Comparison of ENCODE assay signal across 26 cellular contexts in genomic region chr9:120885459-120885858, GRCh38. TPM values are rescaled to one million over a fixed set of nuclear protein-coding genes. Genes with fewer than 3 reads are reported as not detected.
DNase-seq lines count a peak whose midpoint lies in the region; ATAC-seq and TF ChIP-seq lines count a peak whose summit lies in the region.
"Had no signal": no experiment of that assay in that cellular context is flagged by ENCODE, and none has a peak within 500 bp of the region (broad histone marks: within the 10 kb centered on the region; RNA-seq: fewer than 3 reads in every experiment).

No MANE protein-coding gene starts in this region.

- peaks cover 5% of the 10 kb centered on the region for H3K36me3 Mint-ChIP-seq in stimulated activated naive CD8-positive, alpha-beta T cell treated with anti-CD3 and anti-CD28 coated beads, Interleukin-15, Interleukin-2, amounts not matched to agents 100 ng/mL and 50 ng/mL, for 24 hours (ENCODE audit: low read depth)
- H3K36me3 Mint-ChIP-seq in chondrocyte (ENCODE audit: low read depth): no peaks in the 10 kb centered on the region
- H3K36me3 Mint-ChIP-seq in T-helper 2 cell treated with Interferon-gamma antibody and Interleukin-4, amounts not matched to agents 5 μg/mL and 100 μg/mL, for 36 hours (ENCODE audit: low read depth): peaks cover 20% of the 10 kb centered on the region
- H3K36me3 Mint-ChIP-seq: IgD-negative memory B cell, natural killer cell, type B pancreatic cell had no signal

- peak overlapping the region; percentile 39 for H3K27ac ChIP-seq in muscle layer of duodenum (ENCODE audit: low read length)
- H3K27ac ChIP-seq in vagina: peak overlapping the region; percentile 40

- H3K4me3 ChIP-seq in muscle layer of duodenum (ENCODE audit: low read depth in 1 of 2, low read length in 2 of 2) (no peak overlapping the region), vagina (no peak overlapping the region)

- TF ChIP-seq POLR2A in vagina (IDR thresholded peaks at IDR 0.05): no peak

- no peaks in the 10 kb centered on the region for H3K9me3 Mint-ChIP-seq in stimulated activated naive CD8-positive, alpha-beta T cell treated with anti-CD3 and anti-CD28 coated beads, Interleukin-15, Interleukin-2, amounts not matched to agents 100 ng/mL and 50 ng/mL, for 24 hours
- H3K9me3 Mint-ChIP-seq in chondrocyte (ENCODE audit: low read depth): no peaks in the 10 kb centered on the region
- no peaks in the 10 kb centered on the region for H3K9me3 Mint-ChIP-seq in T-helper 2 cell treated with Interferon-gamma antibody and Interleukin-4, amounts not matched to agents 5 μg/mL and 100 μg/mL, for 36 hours
- H3K9me3 Mint-ChIP-seq: IgD-negative memory B cell, natural killer cell, type B pancreatic cell had no signal

- H3K27ac Mint-ChIP-seq in stimulated activated naive CD8-positive, alpha-beta T cell treated with anti-CD3 and anti-CD28 coated beads, Interleukin-15, Interleukin-2, amounts not matched to agents 100 ng/mL and 50 ng/mL, for 24 hours: peak overlapping the region; percentile 52
- H3K27ac Mint-ChIP-seq in chondrocyte (ENCODE audit: unreplicated experiment): peak overlapping the region; percentile 43
- no peak overlapping the region for H3K27ac Mint-ChIP-seq in T-helper 2 cell treated with Interferon-gamma antibody and Interleukin-4, amounts not matched to agents 5 μg/mL and 100 μg/mL, for 36 hours
- H3K27ac Mint-ChIP-seq: natural killer cell, type B pancreatic cell had no signal

- ATAC-seq in stimulated activated naive CD8-positive, alpha-beta T cell treated with anti-CD3 and anti-CD28 coated beads, Interleukin-15, Interleukin-2, amounts not matched to agents 100 U/mL and 50 U/mL, for 24 hours: no peak
- ATAC-seq: natural killer cell had no signal

- no peak overlapping the region for H3K4me3 Mint-ChIP-seq in stimulated activated naive CD8-positive, alpha-beta T cell treated with anti-CD3 and anti-CD28 coated beads, Interleukin-15, Interleukin-2, amounts not matched to agents 100 ng/mL and 50 ng/mL, for 24 hours
- H3K4me3 Mint-ChIP-seq in chondrocyte (ENCODE audit: unreplicated experiment): no peak overlapping the region
- H3K4me3 Mint-ChIP-seq in T-helper 2 cell treated with Interferon-gamma antibody and Interleukin-4, amounts not matched to agents 5 μg/mL and 100 μg/mL, for 36 hours: no peak overlapping the region
- H3K4me3 Mint-ChIP-seq: IgD-negative memory B cell, natural killer cell, type B pancreatic cell had no signal

- H3K36me3 ChIP-seq in muscle layer of duodenum (ENCODE audit: control insufficient read depth in 1 of 2, insufficient read depth in 2 of 2, low read length in 2 of 2): no peaks in the 10 kb centered on the region
- H3K36me3 ChIP-seq in vagina: no peaks in the 10 kb centered on the region
- H3K36me3 ChIP-seq: BE2C had no signal

- no peaks in the 10 kb centered on the region for H3K27me3 Mint-ChIP-seq in stimulated activated naive CD8-positive, alpha-beta T cell treated with anti-CD3 and anti-CD28 coated beads, Interleukin-15, Interleukin-2, amounts not matched to agents 100 ng/mL and 50 ng/mL, for 24 hours
- H3K27me3 Mint-ChIP-seq in chondrocyte (ENCODE audit: low read depth): no peaks in the 10 kb centered on the region
- no peaks in the 10 kb centered on the region for H3K27me3 Mint-ChIP-seq in T-helper 2 cell treated with Interferon-gamma antibody and Interleukin-4, amounts not matched to agents 5 μg/mL and 100 μg/mL, for 36 hours (ENCODE audit: low read depth)
- H3K27me3 Mint-ChIP-seq: IgD-negative memory B cell had no signal

- H3K4me1 Mint-ChIP-seq in stimulated activated naive CD8-positive, alpha-beta T cell treated with anti-CD3 and anti-CD28 coated beads, Interleukin-15, Interleukin-2, amounts not matched to agents 100 ng/mL and 50 ng/mL, for 24 hours (ENCODE audit: low read depth): peaks cover 71% of the 10 kb centered on the region
- H3K4me1 Mint-ChIP-seq in chondrocyte (ENCODE audit: low read depth): peaks cover 25% of the 10 kb centered on the region
- H3K4me1 Mint-ChIP-seq in T-helper 2 cell treated with Interferon-gamma antibody and Interleukin-4, amounts not matched to agents 5 μg/mL and 100 μg/mL, for 36 hours (ENCODE audit: low read depth): peaks cover 65% of the 10 kb centered on the region

- TF ChIP-seq CTCF in chondrocyte (IDR thresholded peaks at IDR 0.05) (no peak), vagina (IDR thresholded peaks at IDR 0.05) (no peak)

- intact Hi-C loops in vagina (cut with DNase I): loop anchor here (5.0 kb wide), 1 partner anchor 47 kb away; no protein-coding TSS in a partner anchor

- H3K9me3 ChIP-seq in muscle layer of duodenum (ENCODE audit: control insufficient read depth in 1 of 2, low read length in 2 of 2) (no peaks in the 10 kb centered on the region), vagina (no peaks in the 10 kb centered on the region)
- H3K9me3 ChIP-seq: BE2C had no signal

- no peak for DNase-seq in stimulated activated naive CD8-positive, alpha-beta T cell treated with anti-CD3 and anti-CD28 coated beads, Interleukin-15, Interleukin-2, amounts not matched to agents 100 U/mL and 50 U/mL, for 24 hours
- no peak for DNase-seq in chondrocyte (ENCODE audit: low spot score)
- no peak for DNase-seq in vagina (ENCODE audit: extremely low spot score in 2 of 2)
- no peak for DNase-seq in T-helper 2 cell treated with Interferon-gamma antibody and Interleukin-4, amounts not matched to agents 5 μg/mL and 100 μg/mL, for 36 hours (ENCODE audit: low spot score)
- DNase-seq in DMS 273 (lab: John Stamatoyannopoulos, UW; ENCODE audit: unreplicated experiment): no peak
- DNase-seq in NCI-H1930 (lab: John Stamatoyannopoulos, UW): no peak
- DNase-seq: activated CD4-positive, alpha-beta T cell treated with anti-CD3 and anti-CD28 coated beads for 4 hours; activated T-cell treated with anti-CD3 and anti-CD28 coated beads, Interleukin-2, amount 50 U/mL, for 1 hour; amniotic stem cell; BE2C; COR-L47; DMS79; effector CD8-positive, alpha-beta T cell; GF-D8; head of caudate nucleus; mesendoderm; natural killer cell; NCI-H2081 treated with DMSO at 0.1 percent for 48 hours; NCI-H226; NCI-H774; retina; stimulated activated CD4-positive, alpha-beta T cell treated with anti-CD3 and anti-CD28 coated beads, Interleukin-2, amount 100 ng/mL, for 24 hours had no signal

- H3K4me1 ChIP-seq in muscle layer of duodenum (ENCODE audit: control insufficient read depth in 1 of 2, insufficient read depth in 2 of 2, low read length in 2 of 2): peaks cover under 1 to 11% of the 10 kb centered on the region in 2 donors
- peaks cover 22% of the 10 kb centered on the region for H3K4me1 ChIP-seq in vagina
- H3K4me1 ChIP-seq: BE2C had no signal

- no peaks in the 10 kb centered on the region for H3K27me3 ChIP-seq in muscle layer of duodenum (ENCODE audit: low read depth, low read length)
- H3K27me3 ChIP-seq in vagina: no peaks in the 10 kb centered on the region
- H3K27me3 ChIP-seq: BE2C had no signal

RNA-seq across cellular contexts. Expression of gene PHF19, which starts 8.5 kb away (rescaled TPM):
- total RNA-seq in chondrocyte: 73.5 to 115 TPM (median 77.8 TPM) in 3 replicates
- 44.9 TPM for total RNA-seq in vagina

RNA-seq across cellular contexts. Expression of gene TRAF1, which starts 41.1 kb away (rescaled TPM):
- total RNA-seq in chondrocyte (10.0 to 11.3 TPM (median 10.8 TPM) in 3 replicates), vagina (6.9 TPM)

RNA-seq across cellular contexts. Expression of gene PSMD5, which starts 42.7 kb away (rescaled TPM):
- total RNA-seq in chondrocyte (48.1 to 64.2 TPM (median 54.3 TPM) in 3 replicates), vagina (27.5 TPM)
